30 cellular contexts compared by ENCODE assay signal in genomic region chr16:85080923-85081498, GRCh38. TPM values are rescaled to one million over a fixed set of nuclear protein-coding genes. Genes with fewer than 3 reads are reported as not detected.
DNase-seq lines count a peak whose midpoint lies in the region; ATAC-seq and TF ChIP-seq lines count a peak whose summit lies in the region.
"Had no signal": no experiment of that assay in that cellular context is flagged by ENCODE, and none has a peak within 500 bp of the region (broad histone marks: within the 10 kb centered on the region; RNA-seq: fewer than 3 reads in every experiment).

No MANE protein-coding gene starts in this region.

- H3K4me3 ChIP-seq in BLaER1 (no peak overlapping the region), HEK293 (ENCODE audit: low read depth, low read length) (no peak overlapping the region), choroid plexus epithelial cell (ENCODE audit: low read depth, low read length) (no peak overlapping the region)
- H3K4me3 ChIP-seq: gastrocnemius medialis, SK-N-MC, upper lobe of right lung had no signal

- peak overlapping the region; percentile 99 for H3K4me2 ChIP-seq in BLaER1

- H3K27me3 Mint-ChIP-seq in neural crest cell (ENCODE audit: low read depth) = peaks cover 4% of the 10 kb centered on the region
- H3K27me3 Mint-ChIP-seq: activated CD8-positive, alpha-beta memory T cell treated with anti-CD3 and anti-CD28 coated beads, Interleukin-2, amount 10 ng/mL, durations not matched to agents 7 days and 5 days; effector memory CD8-positive, alpha-beta T cell had no signal

- H3K27me3 ChIP-seq in BLaER1 = peaks cover 50% of the 10 kb centered on the region
- H3K27me3 ChIP-seq: gastrocnemius medialis, upper lobe of right lung had no signal

- no peak for TF ChIP-seq CTCF in HEK293 (tag by site-specific recombination; IDR thresholded peaks at IDR 0.05)
- TF ChIP-seq CTCF in choroid plexus epithelial cell (conservative IDR thresholded peaks at IDR 0.05; ENCODE audit: low read depth, low read length) = no peak
- TF ChIP-seq CTCF in neural crest cell (conservative IDR thresholded peaks at IDR 0.05) = no peak

- H3K4me1 ChIP-seq in BLaER1 = peaks cover 80% of the 10 kb centered on the region
- H3K4me1 ChIP-seq in HEK293 (ENCODE audit: control insufficient read depth, insufficient read depth, low read length) = no peaks in the 10 kb centered on the region
- H3K4me1 ChIP-seq: Caco-2, upper lobe of right lung had no signal

- no peaks in the 10 kb centered on the region for H3K36me3 ChIP-seq in BLaER1
- peaks cover 0 to 12% of the 10 kb centered on the region in 2 experiments; a peak in 1 of 3 replicates for H3K36me3 ChIP-seq in HEK293 (ENCODE audit: control insufficient read depth in 2 of 2, insufficient read depth in 1 of 2, low read length in 2 of 2)

- peak overlapping the region; percentile 60 for H3K27ac Mint-ChIP-seq in neural crest cell (ENCODE audit: unreplicated experiment)
- H3K27ac Mint-ChIP-seq: activated CD8-positive, alpha-beta memory T cell treated with anti-CD3 and anti-CD28 coated beads, Interleukin-2, amount 10 ng/mL, durations not matched to agents 7 days and 5 days; activated naive CD4-positive, alpha-beta T cell treated with anti-CD3 and anti-CD28 coated beads for 36 hours; effector memory CD8-positive, alpha-beta T cell; T-helper 1 cell treated with Interleukin-12 subunit alpha and Interleukin-12 subunit beta and Interleukin-4 antibody, amounts not matched to agents 30 μg/mL and 1 μg/mL, for 36 hours had no signal

- H3K9me3 Mint-ChIP-seq in neural crest cell = no peaks in the 10 kb centered on the region
- H3K9me3 Mint-ChIP-seq: activated naive CD4-positive, alpha-beta T cell treated with anti-CD3 and anti-CD28 coated beads for 36 hours; effector memory CD8-positive, alpha-beta T cell; T-helper 1 cell treated with Interleukin-12 subunit alpha and Interleukin-12 subunit beta and Interleukin-4 antibody, amounts not matched to agents 30 μg/mL and 1 μg/mL, for 36 hours had no signal

- peaks cover 49% of the 10 kb centered on the region for H3K4me1 Mint-ChIP-seq in neural crest cell
- H3K4me1 Mint-ChIP-seq: activated CD8-positive, alpha-beta memory T cell treated with anti-CD3 and anti-CD28 coated beads, Interleukin-2, amount 10 ng/mL, durations not matched to agents 7 days and 5 days had no signal

- no peaks in the 10 kb centered on the region for H3K9me3 ChIP-seq in BLaER1
- H3K9me3 ChIP-seq in HEK293 (ENCODE audit: control insufficient read depth, insufficient read depth, low read depth, low read length) = no peaks in the 10 kb centered on the region
- H3K9me3 ChIP-seq: Caco-2, gastrocnemius medialis, upper lobe of right lung had no signal

- CTCF ChIA-PET in HEK293 (lab: Yijun Ruan, JAX) = interaction anchor here (1.4 kb wide), 1 partner anchor 25 kb away, joined by 6 read pairs; no protein-coding TSS in a partner anchor

- DNase-seq in choroid plexus epithelial cell (ENCODE audit: low read depth) (peak; percentile 24), neural crest cell (ENCODE audit: low read depth, low spot score) (no peak), HT-29 (ENCODE audit: low spot score) (no peak)
- no peak for DNase-seq in activated CD8-positive, alpha-beta memory T cell treated with anti-CD3 and anti-CD28 coated beads, Interleukin-2, amount 50 U/mL, for 48 hours
- DNase-seq: activated CD4-positive, alpha-beta T cell treated with anti-CD3 and anti-CD28 coated beads for 48 hours; activated CD8-positive, alpha-beta memory T cell treated with anti-CD3 and anti-CD28 coated beads, Interleukin-2, amount 10 ng/mL, durations not matched to agents 7 days and 5 days; activated naive CD4-positive, alpha-beta T cell treated with anti-CD3 and anti-CD28 coated beads for 36 hours; brain microvascular endothelial cell; Caco-2; effector memory CD8-positive, alpha-beta T cell; gastrocnemius medialis; kidney glomerular epithelial cell; mammary epithelial cell; NCI-H1105 treated with DMSO at 0.1 percent for 48 hours; NCI-H2081 treated with DMSO at 0.1 percent for 48 hours; NCI-H510A; small intestine; stimulated activated CD4-positive, alpha-beta T cell treated with anti-CD3 and anti-CD28 coated beads, Interleukin-2, amount 100 ng/mL, for 24 hours; upper lobe of right lung had no signal

- H3K4me3 Mint-ChIP-seq in neural crest cell = peak overlapping the region; percentile 28
- H3K4me3 Mint-ChIP-seq: activated CD8-positive, alpha-beta memory T cell treated with anti-CD3 and anti-CD28 coated beads, Interleukin-2, amount 10 ng/mL, durations not matched to agents 7 days and 5 days; activated naive CD4-positive, alpha-beta T cell treated with anti-CD3 and anti-CD28 coated beads for 36 hours; effector memory CD8-positive, alpha-beta T cell; T-helper 1 cell treated with Interleukin-12 subunit alpha and Interleukin-12 subunit beta and Interleukin-4 antibody, amounts not matched to agents 30 μg/mL and 1 μg/mL, for 36 hours had no signal

- POLR2A ChIA-PET in HEK293 (lab: Yijun Ruan, JAX) = no interaction called here

- peaks cover 12% of the 10 kb centered on the region for H3K36me3 Mint-ChIP-seq in neural crest cell (ENCODE audit: low read depth)
- H3K36me3 Mint-ChIP-seq: activated CD8-positive, alpha-beta memory T cell treated with anti-CD3 and anti-CD28 coated beads, Interleukin-2, amount 10 ng/mL, durations not matched to agents 7 days and 5 days had no signal

- peaks cover 7% of the 10 kb centered on the region for H4K20me1 ChIP-seq in BLaER1

- H3K27ac ChIP-seq in BLaER1 = no peak overlapping the region
- no peak overlapping the region for H3K27ac ChIP-seq in HEK293 (ENCODE audit: extremely low read depth, low read depth, low read length)
- H3K27ac ChIP-seq: brain microvascular endothelial cell, gastrocnemius medialis, HL-60, SK-N-MC, upper lobe of right lung had no signal

- H3K9ac ChIP-seq in BLaER1 = no peak overlapping the region

- ATAC-seq in GM21447 (IDR thresholded peaks at IDR 0.05; ENCODE audit: unreplicated experiment) = no peak
- no peak for ATAC-seq in GM18907 (IDR thresholded peaks at IDR 0.05; ENCODE audit: unreplicated experiment)
- ATAC-seq: activated CD8-positive, alpha-beta memory T cell treated with anti-CD3 and anti-CD28 coated beads, Interleukin-2, amount 10 ng/mL, durations not matched to agents 7 days and 5 days; effector memory CD8-positive, alpha-beta T cell; esophagus mucosa; gastrocnemius medialis; upper lobe of right lung had no signal

TF ChIP-seq in HEK293, 187 proteins besides CTCF, POLR2A, EP300 and RAD21:
- TF ChIP-seq ZNF658 (tag by site-specific recombination; IDR thresholded peaks at IDR 0.05) (no peak), YY1 (tag by site-specific recombination; IDR thresholded peaks at IDR 0.05) (no peak)
- TF ChIP-seq, protein P1, sequence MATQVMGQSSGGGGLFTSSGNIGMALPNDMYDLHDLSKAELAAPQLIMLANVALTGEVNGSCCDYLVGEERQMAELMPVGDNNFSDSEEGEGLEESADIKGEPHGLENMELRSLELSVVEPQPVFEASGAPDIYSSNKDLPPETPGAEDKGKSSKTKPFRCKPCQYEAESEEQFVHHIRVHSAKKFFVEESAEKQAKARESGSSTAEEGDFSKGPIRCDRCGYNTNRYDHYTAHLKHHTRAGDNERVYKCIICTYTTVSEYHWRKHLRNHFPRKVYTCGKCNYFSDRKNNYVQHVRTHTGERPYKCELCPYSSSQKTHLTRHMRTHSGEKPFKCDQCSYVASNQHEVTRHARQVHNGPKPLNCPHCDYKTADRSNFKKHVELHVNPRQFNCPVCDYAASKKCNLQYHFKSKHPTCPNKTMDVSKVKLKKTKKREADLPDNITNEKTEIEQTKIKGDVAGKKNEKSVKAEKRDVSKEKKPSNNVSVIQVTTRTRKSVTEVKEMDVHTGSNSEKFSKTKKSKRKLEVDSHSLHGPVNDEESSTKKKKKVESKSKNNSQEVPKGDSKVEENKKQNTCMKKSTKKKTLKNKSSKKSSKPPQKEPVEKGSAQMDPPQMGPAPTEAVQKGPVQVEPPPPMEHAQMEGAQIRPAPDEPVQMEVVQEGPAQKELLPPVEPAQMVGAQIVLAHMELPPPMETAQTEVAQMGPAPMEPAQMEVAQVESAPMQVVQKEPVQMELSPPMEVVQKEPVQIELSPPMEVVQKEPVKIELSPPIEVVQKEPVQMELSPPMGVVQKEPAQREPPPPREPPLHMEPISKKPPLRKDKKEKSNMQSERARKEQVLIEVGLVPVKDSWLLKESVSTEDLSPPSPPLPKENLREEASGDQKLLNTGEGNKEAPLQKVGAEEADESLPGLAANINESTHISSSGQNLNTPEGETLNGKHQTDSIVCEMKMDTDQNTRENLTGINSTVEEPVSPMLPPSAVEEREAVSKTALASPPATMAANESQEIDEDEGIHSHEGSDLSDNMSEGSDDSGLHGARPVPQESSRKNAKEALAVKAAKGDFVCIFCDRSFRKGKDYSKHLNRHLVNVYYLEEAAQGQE (tag by site-specific recombination; IDR thresholded peaks at IDR 0.05) = peak; percentile 42; the same call in 1 of the 2 replicates

RNA-seq across cellular contexts. Expression of gene CIBAR2, which starts 31.3 kb away (rescaled TPM):
- total RNA-seq in neural crest cell = not detected in 2 replicates
- not detected in 2 replicates for total RNA-seq in HT-29 (2014; rRNA removed; shearing (Covaris generic))
- total RNA-seq: A673; activated CD8-positive, alpha-beta memory T cell treated with anti-CD3 and anti-CD28 coated beads, Interleukin-2, amount 10 ng/mL, durations not matched to agents 7 days and 5 days; activated naive CD4-positive, alpha-beta T cell treated with anti-CD3 and anti-CD28 coated beads for 36 hours; Caco-2; Daoy; esophagus mucosa; gastrocnemius medialis; M059J; mammary epithelial cell; upper lobe of right lung had no signal

RNA-seq across cellular contexts. Expression of gene KIAA0513, which starts 53.4 kb away (rescaled TPM):
- 10.3 TPM in 2 replicates for total RNA-seq in neural crest cell
- 0.91 and 1.2 TPM in 2 replicates for total RNA-seq in HT-29 (2014; rRNA removed; shearing (Covaris generic))
